Comparison of ENCODE assay signal across 8 cellular contexts in the genomic region with DNA sequence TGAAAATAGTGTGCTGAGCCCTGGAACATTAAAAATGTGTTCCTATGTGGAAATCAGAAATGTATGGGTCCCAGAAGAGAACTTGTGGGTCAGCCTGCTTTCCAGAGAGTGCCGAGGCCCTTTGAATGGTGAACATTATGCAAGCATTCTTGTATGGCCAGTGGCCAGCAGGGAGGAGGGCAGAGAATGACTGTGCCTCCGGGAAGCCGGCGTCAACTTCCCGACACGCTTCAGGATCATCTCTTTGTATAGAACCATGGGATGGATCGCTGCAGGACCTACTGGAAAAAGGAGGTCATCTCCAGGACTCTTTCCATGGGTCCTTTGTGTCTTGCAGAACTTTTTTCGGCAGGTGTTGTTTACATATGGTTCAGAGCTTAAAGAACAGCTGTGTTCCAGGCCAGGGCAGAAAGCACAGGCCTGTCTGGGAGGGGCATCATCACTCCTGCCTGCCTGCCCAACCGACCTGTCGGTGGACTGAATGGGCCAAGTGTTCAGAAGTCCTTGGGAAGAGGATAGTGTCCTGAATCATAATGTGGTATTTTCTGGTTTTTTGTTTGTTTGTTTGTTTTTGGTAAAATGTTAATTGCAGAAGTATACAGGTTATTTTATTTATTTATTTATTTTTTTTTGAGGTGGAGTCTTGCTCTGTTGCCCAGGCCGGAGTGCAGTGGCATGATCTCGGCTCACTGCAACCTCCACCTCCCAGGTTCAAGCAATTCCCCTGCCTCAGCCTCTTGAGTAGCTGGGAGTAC. TPM values are rescaled to one million over a fixed set of nuclear protein-coding genes. Genes with fewer than 3 reads are reported as not detected.
DNase-seq lines count a peak whose midpoint lies in the region; ATAC-seq, FAIRE-seq and TF ChIP-seq lines count a peak whose summit lies in the region.

No MANE protein-coding gene starts in this region.

- H3K27ac ChIP-seq in coronary artery (peak overlapping the region; percentile 71 to 76), HepG2 (ENCODE audit: extremely low read length, insufficient read depth, low read length) (peak overlapping the region; percentile 70), stomach smooth muscle (ENCODE audit: low read length) (peak overlapping the region; percentile 80)

- peaks cover 3 to 9% of the 10 kb centered on the region in 2 experiments; a peak in 3 of 5 replicates for H3K36me3 ChIP-seq in HepG2 (replicated peaks in 1 of 2; ENCODE audit: control insufficient read depth in 1 of 2, insufficient read depth in 2 of 2, low read length in 2 of 2)
- H3K36me3 ChIP-seq in stomach smooth muscle (ENCODE audit: control insufficient read depth in 2 of 2, insufficient read depth in 2 of 2, low read length in 2 of 2), result no peaks in the 10 kb centered on the region

- H4K20me1 ChIP-seq in HepG2 (ENCODE audit: insufficient read depth, low read length), result peaks cover 86% of the 10 kb centered on the region

- peak overlapping the region; percentile 83 for H3K4me2 ChIP-seq in HepG2 (ENCODE audit: low read depth, low read length)

- WGBS in HepG2 (ENCODE audit: low lambda C conversion rate), result 11% methylated on average over 12 of the region's 12 CpGs

- in situ Hi-C loops in HepG2 (cut with HindIII; ENCODE audit: extremely low pct_ligation_motif_present, low pct_unique_long_range_greater_than_20kb), result no loop called here

- H3K9ac ChIP-seq in HepG2 (ENCODE audit: insufficient read depth, low read depth, low read length) (peak overlapping the region; percentile 42), stomach smooth muscle (ENCODE audit: low read length in 2 of 2) (peak overlapping the region; percentile 62 to 73)

- intact Hi-C loops in HepG2 (cut with micrococcal nuclease; ENCODE audit: unreplicated experiment), result loop anchor here (1.0 kb wide), 1 partner anchor 8 kb away; no protein-coding TSS in a partner anchor

- H2AFZ ChIP-seq in HepG2 (ENCODE audit: low read length), result no peak overlapping the region

- TF ChIP-seq POLR2A in HepG2 (IDR thresholded peaks at IDR 0.05; ENCODE audit: insufficient read depth in 1 of 2, low read depth in 2 of 2, low read length in 2 of 2), result peak; percentile 18 to 61; a peak in 2 of 4 replicates

- TF ChIP-seq EP300 in HepG2 (IDR thresholded peaks at IDR 0.05; ENCODE audit: low read depth in 2 of 2, low read length in 2 of 2) (peak; percentile 44 to 51; a peak in 2 of 4 replicates), HepG2 (CRISPR knock-in tag; IDR thresholded peaks at IDR 0.05; ENCODE audit: borderline replicate concordance) (peak; percentile 88)

- POLR2A ChIA-PET in HepG2 (lab: Yijun Ruan, JAX), result interaction anchor here (1.0 to 2.0 kb wide), 3 partner anchors 16 to 30 kb away, joined by 3 to 14 read pairs (median 3); no protein-coding TSS in a partner anchor

- peaks cover 94% of the 10 kb centered on the region for H3K79me2 ChIP-seq in HepG2 (ENCODE audit: insufficient read depth, low read length)

- H3K27me3 ChIP-seq in HepG2 (ENCODE audit: control insufficient read depth in 1 of 2, insufficient read depth in 2 of 2, low read length in 2 of 2), result no peaks in the 10 kb centered on the region
- H3K27me3 ChIP-seq in stomach smooth muscle (ENCODE audit: control insufficient read depth in 1 of 2, insufficient read depth in 2 of 2, low read length in 2 of 2), result no peaks in the 10 kb centered on the region

- DNase-seq in EL (peak; percentile 89), NCI-H774 (lab: John Stamatoyannopoulos, UW) (peak; percentile 49), coronary artery (ENCODE audit: low spot score) (peak; percentile 94), HepG2 (ENCODE audit: low spot score) (peak; percentile 93), 8988T (no peak), GM19240 (ENCODE audit: insufficient read length, low spot score) (no peak)

- peak; percentile 89 for FAIRE-seq in HepG2 (lab: Jason Lieb, UNC)

- peak; percentile 90 for ATAC-seq in HepG2
- ATAC-seq in HG03159 (IDR thresholded peaks at IDR 0.05; ENCODE audit: unreplicated experiment), result no peak

- TF ChIP-seq CTCF in coronary artery (IDR thresholded peaks at IDR 0.05) (no peak), HepG2 (CRISPR knock-in tag; IDR thresholded peaks at IDR 0.05) (0 out of 2 replicates have a peak, but pooled peaks have one; percentile 20)

- CTCF ChIA-PET in HepG2 (lab: Yijun Ruan, JAX; ENCODE audit: low intra/inter-chr PET ratio, low total read pairs), result no interaction called here

- BruUV-seq in HepG2 (replicated peaks; lab: Mats Ljungman, UMichigan), result no TSS peak

- H3K9me3 ChIP-seq in HepG2 (ENCODE audit: low read length) (no peaks in the 10 kb centered on the region), stomach smooth muscle (ENCODE audit: control insufficient read depth in 2 of 2, low read length in 2 of 2) (no peaks in the 10 kb centered on the region)

- H3K4me1 ChIP-seq in HepG2 (ENCODE audit: insufficient read depth, low read length), result peaks cover 93% of the 10 kb centered on the region
- peaks cover 73% of the 10 kb centered on the region for H3K4me1 ChIP-seq in stomach smooth muscle (ENCODE audit: control insufficient read depth, insufficient read depth, low read length)

- TF ChIP-seq RAD21 in HepG2 (CRISPR knock-in tag; IDR thresholded peaks at IDR 0.05), result no peak; the same call in 1 of the 2 replicates

- H3K4me3 ChIP-seq in coronary artery, result peak overlapping the region; percentile 54
- peak overlapping the region in 2 of 3 experiments; percentile 25 to 57; a peak in 3 of 6 replicates for H3K4me3 ChIP-seq in HepG2 (replicated peaks in 1 of 3; ENCODE audit: insufficient read depth in 1 of 3, low read depth in 2 of 3, low read length in 3 of 3)
- peak overlapping the region; percentile 63 to 65 for H3K4me3 ChIP-seq in stomach smooth muscle (ENCODE audit: low read length in 2 of 2)

TF ChIP-seq in HepG2, 621 proteins besides CTCF, POLR2A, EP300 and RAD21 (continues in another document):
- TF ChIP-seq ZNF337 (CRISPR knock-in tag; IDR thresholded peaks at IDR 0.05; ENCODE audit: borderline replicate concordance, low read depth), result no peak
- no peak for TF ChIP-seq PAWR (CRISPR knock-in tag; IDR thresholded peaks at IDR 0.05; ENCODE audit: borderline replicate concordance)
- TF ChIP-seq, protein P1, sequence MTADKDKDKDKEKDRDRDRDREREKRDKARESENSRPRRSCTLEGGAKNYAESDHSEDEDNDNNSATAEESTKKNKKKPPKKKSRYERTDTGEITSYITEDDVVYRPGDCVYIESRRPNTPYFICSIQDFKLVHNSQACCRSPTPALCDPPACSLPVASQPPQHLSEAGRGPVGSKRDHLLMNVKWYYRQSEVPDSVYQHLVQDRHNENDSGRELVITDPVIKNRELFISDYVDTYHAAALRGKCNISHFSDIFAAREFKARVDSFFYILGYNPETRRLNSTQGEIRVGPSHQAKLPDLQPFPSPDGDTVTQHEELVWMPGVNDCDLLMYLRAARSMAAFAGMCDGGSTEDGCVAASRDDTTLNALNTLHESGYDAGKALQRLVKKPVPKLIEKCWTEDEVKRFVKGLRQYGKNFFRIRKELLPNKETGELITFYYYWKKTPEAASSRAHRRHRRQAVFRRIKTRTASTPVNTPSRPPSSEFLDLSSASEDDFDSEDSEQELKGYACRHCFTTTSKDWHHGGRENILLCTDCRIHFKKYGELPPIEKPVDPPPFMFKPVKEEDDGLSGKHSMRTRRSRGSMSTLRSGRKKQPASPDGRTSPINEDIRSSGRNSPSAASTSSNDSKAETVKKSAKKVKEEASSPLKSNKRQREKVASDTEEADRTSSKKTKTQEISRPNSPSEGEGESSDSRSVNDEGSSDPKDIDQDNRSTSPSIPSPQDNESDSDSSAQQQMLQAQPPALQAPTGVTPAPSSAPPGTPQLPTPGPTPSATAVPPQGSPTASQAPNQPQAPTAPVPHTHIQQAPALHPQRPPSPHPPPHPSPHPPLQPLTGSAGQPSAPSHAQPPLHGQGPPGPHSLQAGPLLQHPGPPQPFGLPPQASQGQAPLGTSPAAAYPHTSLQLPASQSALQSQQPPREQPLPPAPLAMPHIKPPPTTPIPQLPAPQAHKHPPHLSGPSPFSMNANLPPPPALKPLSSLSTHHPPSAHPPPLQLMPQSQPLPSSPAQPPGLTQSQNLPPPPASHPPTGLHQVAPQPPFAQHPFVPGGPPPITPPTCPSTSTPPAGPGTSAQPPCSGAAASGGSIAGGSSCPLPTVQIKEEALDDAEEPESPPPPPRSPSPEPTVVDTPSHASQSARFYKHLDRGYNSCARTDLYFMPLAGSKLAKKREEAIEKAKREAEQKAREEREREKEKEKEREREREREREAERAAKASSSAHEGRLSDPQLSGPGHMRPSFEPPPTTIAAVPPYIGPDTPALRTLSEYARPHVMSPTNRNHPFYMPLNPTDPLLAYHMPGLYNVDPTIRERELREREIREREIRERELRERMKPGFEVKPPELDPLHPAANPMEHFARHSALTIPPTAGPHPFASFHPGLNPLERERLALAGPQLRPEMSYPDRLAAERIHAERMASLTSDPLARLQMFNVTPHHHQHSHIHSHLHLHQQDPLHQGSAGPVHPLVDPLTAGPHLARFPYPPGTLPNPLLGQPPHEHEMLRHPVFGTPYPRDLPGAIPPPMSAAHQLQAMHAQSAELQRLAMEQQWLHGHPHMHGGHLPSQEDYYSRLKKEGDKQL (CRISPR knock-in tag; IDR thresholded peaks at IDR 0.05; ENCODE audit: low read depth), result 0 out of 2 replicates have a peak, but pooled peaks have one; percentile 49

RNA-seq across cellular contexts. Expression of a gene that starts 9.0 kb away (rescaled TPM):
- total RNA-seq in HepG2 (2016; rRNA removed; fragmentation: Illumina TruSeq; extraction: Trizol), result 37.4 TPM in 2 replicates
- 20.7 and 24.3 TPM in 2 replicates for total RNA-seq in HepG2 (2016; cell fraction: cytosol; rRNA removed; fragmentation: Illumina TruSeq; extraction: Trizol; ENCODE audit: low read depth)
- total RNA-seq in HepG2 (2016; cell fraction: insoluble cytoplasmic fraction; rRNA removed; fragmentation: Illumina TruSeq; extraction: Trizol), result 27.7 and 37.0 TPM in 2 replicates
- 20.9 TPM in 2 replicates for total RNA-seq in HepG2 (2016; cell fraction: membrane; rRNA removed; fragmentation: Illumina TruSeq; extraction: Trizol)
- total RNA-seq in HepG2 (2016; cell fraction: nucleus; rRNA removed; fragmentation: Illumina TruSeq; extraction: Trizol), result 41.7 and 49.5 TPM in 2 replicates
- polyA plus RNA-seq in HepG2 (2011; rRNA removed), result 18.9 and 20.8 TPM in 2 replicates
- polyA plus RNA-seq in HepG2 (2011; cell fraction: cytosol; rRNA removed), result 11.9 and 12.5 TPM in 2 replicates
- polyA plus RNA-seq in HepG2 (2011; cell fraction: nucleus; rRNA removed), result 87.0 and 122 TPM in 2 replicates
- 55.6 and 57.4 TPM in 2 replicates for polyA plus RNA-seq in HepG2 (2012)
- 4.0 TPM in 2 replicates for polyA plus RNA-seq in HepG2 (2016; cell fraction: cytosol; fragmentation: Illumina TruSeq; extraction: Trizol; ENCODE audit: low read depth)
- polyA plus RNA-seq in HepG2 (2016; cell fraction: insoluble cytoplasmic fraction; fragmentation: Illumina TruSeq; extraction: Trizol; ENCODE audit: low read depth), result 25.0 and 33.7 TPM in 2 replicates
- polyA plus RNA-seq in HepG2 (2016; cell fraction: membrane; fragmentation: Illumina TruSeq; extraction: Trizol; ENCODE audit: low read depth), result 8.5 and 10.2 TPM in 2 replicates
- 100 and 106 TPM in 2 replicates for polyA plus RNA-seq in HepG2 (2016; cell fraction: nucleus; fragmentation: Illumina TruSeq; extraction: Trizol; ENCODE audit: insufficient read depth, low read depth)
- polyA minus RNA-seq in HepG2 (2011; rRNA and poly(A)+ RNA removed; ENCODE audit: low replicate concordance), result 72.0 and 116 TPM in 2 replicates
- 23.3 and 31.5 TPM in 2 replicates for polyA minus RNA-seq in HepG2 (2011; cell fraction: cytosol; rRNA and poly(A)+ RNA removed)
- polyA minus RNA-seq in HepG2 (2011; cell fraction: nucleus; rRNA and poly(A)+ RNA removed), result 52.6 and 56.1 TPM in 2 replicates

Comparison
In these comparisons a context has a peak if more than half of its experiments do, and no peak if none do; other contexts are left out.
1. DNase-seq: peak in EL (single experiment), NCI-H774 (single experiment), coronary artery (single experiment) and HepG2 (single experiment); none in 8988T (single experiment) and GM19240 (single experiment).
2. Peak in every context shown above with its lines, with median percentiles within 50 percentile points of each other: H3K27ac ChIP-seq and H3K4me3 ChIP-seq.